ENCODE assay signal across 8 cellular contexts in the genomic region with DNA sequence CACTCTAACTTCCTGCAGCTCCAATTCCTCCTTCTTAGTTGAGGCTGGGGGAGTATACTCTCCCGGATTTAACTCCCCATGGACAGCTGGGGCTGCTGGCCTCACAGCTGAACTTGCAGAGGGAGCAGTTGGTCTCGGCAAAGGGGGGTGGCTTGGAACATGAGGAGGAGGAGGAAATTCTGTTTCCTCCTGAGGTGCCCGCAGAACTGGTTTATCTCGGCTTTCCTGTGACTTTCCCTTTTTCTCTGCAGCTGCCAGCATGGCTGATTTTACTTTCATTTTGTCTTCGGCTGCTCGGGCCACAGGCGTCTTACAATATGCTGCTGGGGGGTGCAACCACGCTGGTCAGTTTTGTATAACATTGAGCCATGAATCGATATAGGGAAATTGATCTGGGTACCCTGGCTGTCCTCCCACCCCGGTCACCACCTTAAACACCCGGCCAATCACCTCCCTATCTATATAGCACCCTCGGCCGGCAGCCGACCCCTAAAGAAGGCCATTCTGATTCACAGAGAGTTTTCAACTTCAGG.
DNase-seq lines count a peak whose midpoint lies in the region; ATAC-seq and TF ChIP-seq lines count a peak whose summit lies in the region.

No MANE protein-coding gene starts in this region.

- no peaks in the 10 kb centered on the region for H3K36me3 ChIP-seq in A673 (ENCODE audit: insufficient read depth, low read length, poor library complexity, severe bottlenecking)
- H3K36me3 ChIP-seq in rectal smooth muscle tissue (ENCODE audit: control insufficient read depth, insufficient read depth, low read length), result no peaks in the 10 kb centered on the region

- H3K27ac ChIP-seq in A673 (ENCODE audit: low read depth, low read length, poor library complexity, severe bottlenecking) (peak overlapping the region; percentile 47), rectal smooth muscle tissue (ENCODE audit: low read depth, low read length) (peak overlapping the region; percentile 38)

- POLR2A ChIA-PET in A673 (lab: Charles Lee; ENCODE audit: low non-redundant PET), result no interaction called here

- ATAC-seq in HG03045 (IDR thresholded peaks at IDR 0.05; ENCODE audit: unreplicated experiment) (no peak), GM21825 (IDR thresholded peaks at IDR 0.05; ENCODE audit: unreplicated experiment) (no peak)

- no TSS peak for BruUV-seq in A673 (replicated peaks; lab: Mats Ljungman, UMichigan)

- peaks cover 38% of the 10 kb centered on the region for H3K4me1 Mint-ChIP-seq in T-helper 2 cell treated with Interferon-gamma antibody and Interleukin-4, amounts not matched to agents 5 μg/mL and 100 μg/mL, for 36 hours (ENCODE audit: low read depth)
- H3K4me1 Mint-ChIP-seq in endothelial cell (ENCODE audit: unreplicated experiment), result no peaks in the 10 kb centered on the region

- no peaks in the 10 kb centered on the region for H3K9me3 ChIP-seq in A673 (ENCODE audit: low read depth, low read length, poor library complexity, severe bottlenecking)

- H3K9me3 Mint-ChIP-seq in T-helper 2 cell treated with Interferon-gamma antibody and Interleukin-4, amounts not matched to agents 5 μg/mL and 100 μg/mL, for 36 hours, result no peaks in the 10 kb centered on the region
- H3K9me3 Mint-ChIP-seq in endothelial cell (ENCODE audit: unreplicated experiment), result peaks cover 58% of the 10 kb centered on the region

- peaks cover 8% of the 10 kb centered on the region for H3K4me1 ChIP-seq in A673 (ENCODE audit: insufficient read depth, low read length, poor library complexity, severe bottlenecking)
- H3K4me1 ChIP-seq in rectal smooth muscle tissue (ENCODE audit: control insufficient read depth, insufficient read depth, low read length), result no peaks in the 10 kb centered on the region

- peaks cover 39% of the 10 kb centered on the region for H3K27me3 Mint-ChIP-seq in T-helper 2 cell treated with Interferon-gamma antibody and Interleukin-4, amounts not matched to agents 5 μg/mL and 100 μg/mL, for 36 hours (ENCODE audit: low read depth)
- no peaks in the 10 kb centered on the region for H3K27me3 Mint-ChIP-seq in endothelial cell (ENCODE audit: unreplicated experiment)

- H3K4me3 Mint-ChIP-seq in T-helper 2 cell treated with Interferon-gamma antibody and Interleukin-4, amounts not matched to agents 5 μg/mL and 100 μg/mL, for 36 hours, result peak overlapping the region; percentile 94
- H3K4me3 Mint-ChIP-seq in endothelial cell (ENCODE audit: unreplicated experiment), result peak overlapping the region; percentile 18

- peak overlapping the region; percentile 68 for H3K27ac Mint-ChIP-seq in T-helper 2 cell treated with Interferon-gamma antibody and Interleukin-4, amounts not matched to agents 5 μg/mL and 100 μg/mL, for 36 hours
- H3K27ac Mint-ChIP-seq in endothelial cell (ENCODE audit: unreplicated experiment), result no peak overlapping the region

- H3K36me3 Mint-ChIP-seq in T-helper 2 cell treated with Interferon-gamma antibody and Interleukin-4, amounts not matched to agents 5 μg/mL and 100 μg/mL, for 36 hours (ENCODE audit: low read depth), result no peaks in the 10 kb centered on the region
- H3K36me3 Mint-ChIP-seq in endothelial cell (ENCODE audit: low read depth, unreplicated experiment), result peaks cover 9% of the 10 kb centered on the region

- DNase-seq in A673 (ENCODE audit: low spot score) (no peak), H4 (ENCODE audit: low spot score) (peak; percentile 27), endothelial cell (ENCODE audit: low spot score) (no peak), cerebellar nuclear complex (lab: John Stamatoyannopoulos, UW) (no peak)
- peak; percentile 27 for DNase-seq in T-helper 2 cell treated with Interferon-gamma antibody and Interleukin-4, amounts not matched to agents 5 μg/mL and 100 μg/mL, for 36 hours (ENCODE audit: low spot score)

- H3K27me3 ChIP-seq in A673 (replicated peaks; ENCODE audit: insufficient read depth, low read depth, low read length, poor library complexity) (no peaks in the 10 kb centered on the region), rectal smooth muscle tissue (ENCODE audit: control insufficient read depth, insufficient read depth, low read length) (no peaks in the 10 kb centered on the region)

- peak overlapping the region; percentile 49 for H3K9ac ChIP-seq in rectal smooth muscle tissue (ENCODE audit: low read length)

- H3K4me3 ChIP-seq in A673 (ENCODE audit: low read depth, low read length, poor library complexity, severe bottlenecking) (peak overlapping the region; percentile 45), rectal smooth muscle tissue (ENCODE audit: low read length) (peak overlapping the region; percentile 69)

- CTCF ChIA-PET in A673 (lab: Charles Lee), result no interaction called here

- TF ChIP-seq CTCF in A673 (conservative IDR thresholded peaks at IDR 0.05; ENCODE audit: low read depth, low read length) (no peak), endothelial cell (IDR thresholded peaks at IDR 0.05; ENCODE audit: unreplicated experiment) (no peak)

- intact Hi-C loops in A673 (cut with micrococcal nuclease; ENCODE audit: unreplicated experiment), result no loop called here

Comparison
In these comparisons a context has a peak if more than half of its experiments do, and no peak if none do; other contexts are left out.
1. DNase-seq: peak in H4 (single experiment) and T-helper 2 cell treated with Interferon-gamma antibody and Interleukin-4, amounts not matched to agents 5 μg/mL and 100 μg/mL, for 36 hours (single experiment); none in A673 (single experiment), endothelial cell (single experiment) and cerebellar nuclear complex (0 of 2).